In the genomic region with DNA sequence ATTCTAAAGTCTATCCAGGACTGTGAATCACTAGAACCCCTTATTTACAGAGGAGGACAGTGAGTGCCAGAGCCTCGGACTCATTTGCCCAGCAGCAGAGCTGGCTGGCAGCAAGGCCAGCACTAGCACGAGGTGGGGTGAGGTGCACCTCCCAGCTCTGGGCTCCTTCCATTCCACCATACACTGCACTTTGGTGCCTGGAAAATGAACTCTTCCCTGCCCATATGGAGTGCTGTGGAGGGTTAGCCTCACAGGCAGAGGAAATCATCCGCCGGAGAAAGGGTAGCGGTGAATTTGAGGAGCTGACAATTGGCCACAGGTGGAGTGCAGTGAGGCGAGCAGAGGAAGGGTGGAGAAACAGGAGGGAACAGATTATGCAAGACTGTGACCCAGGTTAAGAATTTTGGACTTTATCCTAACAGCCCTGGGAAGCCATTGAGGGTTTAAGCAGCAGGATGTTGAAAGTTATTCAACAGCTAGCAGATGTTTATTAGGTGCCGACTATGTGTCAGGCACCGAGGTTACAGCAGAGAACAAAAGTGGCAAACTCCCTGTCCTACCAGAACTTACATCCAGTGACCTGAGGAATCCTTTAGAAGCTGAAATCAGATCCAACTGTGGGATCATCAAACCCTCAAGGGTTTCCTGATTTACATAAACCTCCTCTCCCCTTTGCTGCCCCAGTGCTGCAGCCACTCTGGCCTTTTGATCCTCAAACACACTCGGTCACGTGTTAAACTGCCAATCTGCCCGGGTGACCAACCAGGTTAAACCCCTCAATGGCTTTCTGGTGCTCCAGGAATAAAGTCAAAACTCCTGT, we compare ENCODE assay signal across 8 cellular contexts. TPM values are rescaled to one million over a fixed set of nuclear protein-coding genes. Genes with fewer than 3 reads are reported as not detected.
DNase-seq lines count a peak whose midpoint lies in the region; ATAC-seq and TF ChIP-seq lines count a peak whose summit lies in the region.
"Had no signal": no experiment of that assay in that cellular context is flagged by ENCODE, and none has a peak within 500 bp of the region (broad histone marks: within the 10 kb centered on the region; RNA-seq: fewer than 3 reads in every experiment).

No MANE protein-coding gene starts in this region.

- intact Hi-C loops in thyroid gland (cut with DNase I), result no loop called here
- intact Hi-C loops in naive thymus-derived CD4-positive, alpha-beta T cell (cut with micrococcal nuclease), result no loop called here

- H3K4me3 ChIP-seq in Loucy (ENCODE audit: low read length, poor library complexity, severe bottlenecking) (no peak overlapping the region), liver (ENCODE audit: low read depth in 1 of 3, low read length in 3 of 3) (no peak overlapping the region), thyroid gland (replicated peaks in 1 of 3) (no peak overlapping the region)
- H3K4me3 ChIP-seq in naive thymus-derived CD4-positive, alpha-beta T cell (ENCODE audit: low read length), result no peak overlapping the region

- ATAC-seq in naive thymus-derived CD4-positive, alpha-beta T cell, result no peak

- peak overlapping the region; percentile 33 for H3K4me2 ChIP-seq in Loucy (ENCODE audit: low read depth, low read length, poor library complexity, severe bottlenecking)

- peaks cover 0 to 22% (median 12%) of the 10 kb centered on the region in 5 donors for H3K36me3 Mint-ChIP-seq in naive thymus-derived CD4-positive, alpha-beta T cell

- WGBS in liver, result 26% methylated on average over 11 of the region's 11 CpGs
- WGBS in thyroid gland, 2 donors, result 24 to 26% methylated on average over 11 of the region's 11 CpGs

- POLR2A ChIA-PET in naive thymus-derived CD4-positive, alpha-beta T cell (lab: Charles Lee), result no interaction called here

- no peak overlapping the region for H3K9ac ChIP-seq in Loucy (ENCODE audit: low read depth, low read length, poor library complexity, severe bottlenecking)
- peak overlapping the region; percentile 17 to 25 for H3K9ac ChIP-seq in liver (ENCODE audit: low read depth in 1 of 2, low read length in 2 of 2)

- H3F3A ChIP-seq in Loucy (ENCODE audit: low read depth), result no peaks in the 10 kb centered on the region

- H3K9me3 ChIP-seq in Loucy (ENCODE audit: insufficient read depth, low read depth, low read length) (no peaks in the 10 kb centered on the region), liver (ENCODE audit: control insufficient read depth in 4 of 4, low read length in 3 of 4) (no peaks in the 10 kb centered on the region), thyroid gland (no peaks in the 10 kb centered on the region)
- H3K9me3 ChIP-seq in naive thymus-derived CD4-positive, alpha-beta T cell (ENCODE audit: control insufficient read depth in 2 of 3, low read length in 3 of 3), result no peaks in the 10 kb centered on the region

- H3K27ac ChIP-seq in liver (ENCODE audit: low read depth in 1 of 2, low read length in 2 of 2) (peak overlapping the region; percentile 82 to 91), thyroid gland (peak overlapping the region; percentile 61 to 86 (median 73))
- no peak overlapping the region for H3K27ac ChIP-seq in naive thymus-derived CD4-positive, alpha-beta T cell (ENCODE audit: low read depth, low read length)

- DNase-seq in dermis blood vessel endothelial cell (peak; percentile 5), thyroid gland (peak; percentile 73 to 75), amygdala (lab: John Stamatoyannopoulos, UW) (no peak), germinal center (ENCODE audit: low spot score) (no peak)
- no peak for DNase-seq in naive thymus-derived CD4-positive, alpha-beta T cell

- TF ChIP-seq POLR2A in thyroid gland (IDR thresholded peaks at IDR 0.05), result no peak

- peak in 1 of 2 donors; percentile 13 for TF ChIP-seq RAD21 in liver (IDR thresholded peaks at IDR 0.05)

- CTCF ChIA-PET in naive thymus-derived CD4-positive, alpha-beta T cell (lab: Charles Lee), result interaction anchor here (1.2 to 1.7 kb wide), 2 partner anchors 10 to 12 kb away, joined by 4 to 5 read pairs; no protein-coding TSS in a partner anchor

- no peaks in the 10 kb centered on the region for H3K9me3 Mint-ChIP-seq in naive thymus-derived CD4-positive, alpha-beta T cell

- H3K27ac Mint-ChIP-seq in naive thymus-derived CD4-positive, alpha-beta T cell, result peak overlapping the region in 3 of 9 donors; percentile 5 to 43 (median 29)

- no peak overlapping the region for H2AFZ ChIP-seq in Loucy (ENCODE audit: low read length)

- H3K36me3 ChIP-seq in Loucy (ENCODE audit: insufficient read depth, low read length) (no peaks in the 10 kb centered on the region), liver (ENCODE audit: control insufficient read depth in 4 of 4, insufficient read depth in 3 of 4, low read depth in 1 of 4, low read length in 3 of 4) (no peaks in the 10 kb centered on the region), thyroid gland (no peaks in the 10 kb centered on the region)
- H3K36me3 ChIP-seq in naive thymus-derived CD4-positive, alpha-beta T cell (ENCODE audit: control insufficient read depth in 2 of 3, insufficient read depth in 3 of 3, low read length in 3 of 3), result peaks cover 0 to 15% (median 0%) of the 10 kb centered on the region in 3 experiments

- H3K27me3 ChIP-seq in Loucy (ENCODE audit: insufficient read depth, low read length, poor library complexity, severe bottlenecking) (no peaks in the 10 kb centered on the region), liver (ENCODE audit: control insufficient read depth in 4 of 4, insufficient read depth in 4 of 4, low read length in 3 of 4) (no peaks in the 10 kb centered on the region), thyroid gland (no peaks in the 10 kb centered on the region)
- no peaks in the 10 kb centered on the region for H3K27me3 ChIP-seq in naive thymus-derived CD4-positive, alpha-beta T cell (ENCODE audit: control insufficient read depth in 2 of 2, insufficient read depth in 2 of 2, low read length in 2 of 2)

- H3K79me2 ChIP-seq in Loucy (ENCODE audit: insufficient read depth, low read length), result peaks cover 77% of the 10 kb centered on the region

- no peaks in the 10 kb centered on the region for H3K27me3 Mint-ChIP-seq in naive thymus-derived CD4-positive, alpha-beta T cell

- H3K9me2 ChIP-seq in Loucy (replicated peaks; ENCODE audit: low read depth, low read length), result no peaks in the 10 kb centered on the region

- peaks cover 35% of the 10 kb centered on the region for H3K4me1 ChIP-seq in Loucy (ENCODE audit: insufficient read depth, low read length, poor library complexity, severe bottlenecking)
- H3K4me1 ChIP-seq in liver (ENCODE audit: control insufficient read depth in 4 of 4, insufficient read depth in 4 of 4, low read length in 3 of 4), result peaks cover 23 to 91% (median 88%) of the 10 kb centered on the region in 4 donors
- H3K4me1 ChIP-seq in thyroid gland, result peaks cover 45 to 55% of the 10 kb centered on the region in 2 donors
- peaks cover 33 to 53% of the 10 kb centered on the region in 2 donors for H3K4me1 ChIP-seq in naive thymus-derived CD4-positive, alpha-beta T cell (ENCODE audit: control insufficient read depth in 2 of 2, insufficient read depth in 2 of 2, low read length in 2 of 2)

- H3K4me3 Mint-ChIP-seq in naive thymus-derived CD4-positive, alpha-beta T cell, result peak overlapping the region in 3 of 10 donors; percentile 3 to 18 (median 4)

- H4K20me1 ChIP-seq in Loucy (ENCODE audit: insufficient read depth, low read length, poor library complexity, severe bottlenecking), result peaks cover 8% of the 10 kb centered on the region

- TF ChIP-seq CTCF in Loucy (conservative IDR thresholded peaks at IDR 0.05; ENCODE audit: low read length) (no peak), liver (IDR thresholded peaks at IDR 0.05; ENCODE audit: low read depth, low read length, missing input control) (no peak), thyroid gland (IDR thresholded peaks at IDR 0.05) (no peak)

- peaks cover 59 to 88% (median 77%) of the 10 kb centered on the region in 7 donors for H3K4me1 Mint-ChIP-seq in naive thymus-derived CD4-positive, alpha-beta T cell

TF ChIP-seq in liver, 16 proteins besides CTCF, POLR2A, EP300 and RAD21 (continues in another document):
- TF ChIP-seq GABPA (IDR thresholded peaks at IDR 0.05 in 1 of 2, conservative IDR thresholded peaks at IDR 0.05 in 1 of 2) (peak in 1 of 2 donors; percentile 47), TAF1 (conservative IDR thresholded peaks at IDR 0.05) (no peak)
- TF ChIP-seq, protein P1, sequence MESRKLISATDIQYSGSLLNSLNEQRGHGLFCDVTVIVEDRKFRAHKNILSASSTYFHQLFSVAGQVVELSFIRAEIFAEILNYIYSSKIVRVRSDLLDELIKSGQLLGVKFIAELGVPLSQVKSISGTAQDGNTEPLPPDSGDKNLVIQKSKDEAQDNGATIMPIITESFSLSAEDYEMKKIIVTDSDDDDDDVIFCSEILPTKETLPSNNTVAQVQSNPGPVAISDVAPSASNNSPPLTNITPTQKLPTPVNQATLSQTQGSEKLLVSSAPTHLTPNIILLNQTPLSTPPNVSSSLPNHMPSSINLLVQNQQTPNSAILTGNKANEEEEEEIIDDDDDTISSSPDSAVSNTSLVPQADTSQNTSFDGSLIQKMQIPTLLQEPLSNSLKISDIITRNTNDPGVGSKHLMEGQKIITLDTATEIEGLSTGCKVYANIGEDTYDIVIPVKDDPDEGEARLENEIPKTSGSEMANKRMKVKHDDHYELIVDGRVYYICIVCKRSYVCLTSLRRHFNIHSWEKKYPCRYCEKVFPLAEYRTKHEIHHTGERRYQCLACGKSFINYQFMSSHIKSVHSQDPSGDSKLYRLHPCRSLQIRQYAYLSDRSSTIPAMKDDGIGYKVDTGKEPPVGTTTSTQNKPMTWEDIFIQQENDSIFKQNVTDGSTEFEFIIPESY (IDR thresholded peaks at IDR 0.05), result peak; percentile 66

RNA-seq across cellular contexts. Expression of a gene that starts 6.2 kb away (rescaled TPM):
- total RNA-seq in dermis blood vessel endothelial cell (29.3 and 39.0 TPM in 2 replicates), liver (10 to 100 TPM; 14.9 to 50.1 TPM), thyroid gland (10 to 100 TPM; 52.9 to 72.2 (median 62.4) TPM)
- 10 to 100 TPM; 16.9 to 30.9 TPM for polyA plus RNA-seq in liver
- 10 to 100 TPM; 40.1 to 73.1 (median 49.1) TPM for total RNA-seq in naive thymus-derived CD4-positive, alpha-beta T cell
- polyA plus RNA-seq in naive thymus-derived CD4-positive, alpha-beta T cell, result 10 to 100 TPM; 23.0 to 45.8 TPM

RNA-seq across cellular contexts. Expression of a gene that starts 43.7 kb away (rescaled TPM):
- total RNA-seq in dermis blood vessel endothelial cell (not detected in 2 replicates), liver (1 to 10 TPM; 1.6 to 2.2 TPM), thyroid gland (not detected)
- polyA plus RNA-seq in liver, result 1 to 10 TPM; 1.6 to 2.8 TPM
- total RNA-seq in naive thymus-derived CD4-positive, alpha-beta T cell, result under 1 TPM in 1 of 5 experiments, not detected in 4; 0.46 TPM
- not detected for polyA plus RNA-seq in naive thymus-derived CD4-positive, alpha-beta T cell
- total RNA-seq: HT1080 had no signal

RNA-seq across cellular contexts. Expression of a gene that starts 46.0 kb away (rescaled TPM):
- not detected in 2 replicates for total RNA-seq in dermis blood vessel endothelial cell
- total RNA-seq in liver, result 100 to 1,000 TPM in 1 of 2 donors, under 1 TPM in 1; 0.75 to 128 TPM
- under 1 TPM; 0.29 to 0.72 TPM for polyA plus RNA-seq in liver
- not detected for total RNA-seq in thyroid gland
- under 1 TPM in 1 of 5 experiments, not detected in 4; 0.12 TPM for total RNA-seq in naive thymus-derived CD4-positive, alpha-beta T cell
- polyA plus RNA-seq in naive thymus-derived CD4-positive, alpha-beta T cell, result not detected
- total RNA-seq: HT1080 had no signal

Comparison
In these comparisons a context has a peak if more than half of its experiments do, and no peak if none do; other contexts are left out.
1. DNase-seq: peak in dermis blood vessel endothelial cell (single experiment) and thyroid gland (2 of 2); none in naive thymus-derived CD4-positive, alpha-beta T cell (0 of 9), amygdala (0 of 56) and germinal center (single experiment).